Comparison of ENCODE assay signal across 15 cellular contexts in genomic region chr16:65989861-65990260, GRCh38.
A peak's percentile ranks its signal among the peaks of the same experiment; 100 is the strongest.
DNase-seq lines count a peak whose midpoint lies in the region; ATAC-seq and TF ChIP-seq lines count a peak whose summit lies in the region.
"Had no signal": no experiment of that assay in that cellular context is flagged by ENCODE, and none has a peak within 500 bp of the region (broad histone marks: within the 10 kb centered on the region; RNA-seq: fewer than 3 reads in every experiment).

No MANE protein-coding gene starts in this region.

- CTCF ChIA-PET in OCI-LY7 (lab: Charles Lee; ENCODE audit: unreplicated experiment): no interaction called here

- intact Hi-C loops in sciatic nerve (cut with DNase I): no loop called here
- intact Hi-C loops in OCI-LY7 (cut with micrococcal nuclease; ENCODE audit: unreplicated experiment): no loop called here

- no peak overlapping the region for H3K4me3 Mint-ChIP-seq in central memory CD8-positive, alpha-beta T cell
- no peak overlapping the region for H3K4me3 Mint-ChIP-seq in mesothelial cell of epicardium
- H3K4me3 Mint-ChIP-seq: CD8-positive, alpha-beta memory T cell had no signal

- TF ChIP-seq CTCF in fibroblast of the aortic adventitia (IDR thresholded peaks at IDR 0.05; ENCODE audit: insufficient read depth, low read length) (no peak), mesothelial cell of epicardium (IDR thresholded peaks at IDR 0.05; ENCODE audit: unreplicated experiment) (no peak), OCI-LY7 (conservative IDR thresholded peaks at IDR 0.05; ENCODE audit: low read length) (no peak)

- no peak overlapping the region for H3K4me2 ChIP-seq in OCI-LY7 (ENCODE audit: low read length)
- H3K4me2 ChIP-seq: BLaER1 had no signal

- no peak overlapping the region for H3K27ac ChIP-seq in OCI-LY7 (ENCODE audit: low read depth, low read length, poor library complexity, severe bottlenecking)
- H3K27ac ChIP-seq: BLaER1, GM23248 had no signal

- no peaks in the 10 kb centered on the region for H3K36me3 ChIP-seq in OCI-LY7 (ENCODE audit: insufficient read depth, low read length)
- H3K36me3 ChIP-seq: BLaER1 had no signal

- BruUV-seq in OCI-LY7 (replicated peaks; lab: Mats Ljungman, UMichigan): no TSS peak

- H3K4me3 ChIP-seq in fibroblast of the aortic adventitia (ENCODE audit: low read depth, low read length) (no peak overlapping the region), OCI-LY7 (ENCODE audit: low read depth, low read length, poor library complexity, severe bottlenecking) (no peak overlapping the region)
- H3K4me3 ChIP-seq: BLaER1, GM23248 had no signal

- no peaks in the 10 kb centered on the region for H3K9me3 ChIP-seq in OCI-LY7 (ENCODE audit: low read length)
- H3K9me3 ChIP-seq: Caco-2 had no signal

- H2AFZ ChIP-seq in OCI-LY7 (ENCODE audit: low read length): no peak overlapping the region
- H2AFZ ChIP-seq: GM23248 had no signal

- DNase-seq in central memory CD8-positive, alpha-beta T cell (ENCODE audit: low spot score in 2 of 2): no peak
- DNase-seq in fibroblast of the aortic adventitia (ENCODE audit: low read depth) (peak; percentile 37), mesothelial cell of epicardium (ENCODE audit: low spot score in 2 of 2, unreplicated experiment in 2 of 2) (no peak), sciatic nerve (ENCODE audit: low spot score) (no peak), OCI-LY7 (ENCODE audit: low spot score) (no peak), Kasumi-1 (lab: John Stamatoyannopoulos, UW) (no peak), 8988T (no peak)
- DNase-seq: AML-193; Caco-2; CD8-positive, alpha-beta memory T cell; GF-D8; GM23248 had no signal

- H3K36me3 Mint-ChIP-seq in central memory CD8-positive, alpha-beta T cell (ENCODE audit: insufficient read depth): peaks cover 2% of the 10 kb centered on the region
- no peaks in the 10 kb centered on the region for H3K36me3 Mint-ChIP-seq in mesothelial cell of epicardium
- H3K36me3 Mint-ChIP-seq: CD8-positive, alpha-beta memory T cell had no signal

- H3K9me2 ChIP-seq in OCI-LY7 (ENCODE audit: insufficient read depth, low read length): no peaks in the 10 kb centered on the region

- H4K20me1 ChIP-seq in OCI-LY7 (ENCODE audit: insufficient read depth, low read length): no peaks in the 10 kb centered on the region
- H4K20me1 ChIP-seq: BLaER1 had no signal

- H3K27me3 Mint-ChIP-seq in central memory CD8-positive, alpha-beta T cell: no peaks in the 10 kb centered on the region
- H3K27me3 Mint-ChIP-seq in mesothelial cell of epicardium (ENCODE audit: low read depth): peaks cover 2% of the 10 kb centered on the region
- H3K27me3 Mint-ChIP-seq: CD8-positive, alpha-beta memory T cell had no signal

- H3K4me1 ChIP-seq in OCI-LY7 (ENCODE audit: insufficient read depth, low read length, poor library complexity, severe bottlenecking): no peaks in the 10 kb centered on the region
- H3K4me1 ChIP-seq: BLaER1, Caco-2 had no signal

- POLR2A ChIA-PET in OCI-LY7 (lab: Charles Lee): no interaction called here

- no peaks in the 10 kb centered on the region for H3K79me2 ChIP-seq in OCI-LY7 (ENCODE audit: insufficient read depth, low read depth, low read length)

- no peaks in the 10 kb centered on the region for H3K9me3 Mint-ChIP-seq in central memory CD8-positive, alpha-beta T cell
- H3K9me3 Mint-ChIP-seq in mesothelial cell of epicardium: no peaks in the 10 kb centered on the region

- no peaks in the 10 kb centered on the region for H3K4me1 Mint-ChIP-seq in central memory CD8-positive, alpha-beta T cell
- H3K4me1 Mint-ChIP-seq in mesothelial cell of epicardium: peaks cover 27% of the 10 kb centered on the region
- H3K4me1 Mint-ChIP-seq: CD8-positive, alpha-beta memory T cell had no signal

- peak overlapping the region; percentile 16 for H3K27ac Mint-ChIP-seq in central memory CD8-positive, alpha-beta T cell (ENCODE audit: low read depth)
- H3K27ac Mint-ChIP-seq in mesothelial cell of epicardium: peak overlapping the region; percentile 61
- H3K27ac Mint-ChIP-seq: CD8-positive, alpha-beta memory T cell had no signal

- no peak for ATAC-seq in central memory CD8-positive, alpha-beta T cell (replicated peaks; ENCODE audit: extremely low read depth, poor library complexity, severe bottlenecking)
- ATAC-seq in sciatic nerve (peak; percentile 94), GM21723 (IDR thresholded peaks at IDR 0.05; ENCODE audit: unreplicated experiment) (no peak)
- ATAC-seq: HCT116 had no signal
